ENCODE assay signal across 1 cellular context in genomic region chr16:9275386-9275785, GRCh38.
TF ChIP-seq lines count a peak whose summit lies in the region.

No MANE protein-coding gene starts in this region.

TF ChIP-seq in HepG2, 621 proteins besides CTCF, POLR2A, EP300 and RAD21:
- TF ChIP-seq ZBTB39 (CRISPR knock-in tag; IDR thresholded peaks at IDR 0.05) (no peak), ZNF264 (CRISPR knock-in tag; IDR thresholded peaks at IDR 0.05) (no peak), U2AF1 (optimal IDR thresholded peaks at IDR 0.05; ENCODE audit: low read depth, low read length) (no peak), ZNF598 (CRISPR knock-in tag; IDR thresholded peaks at IDR 0.05; ENCODE audit: borderline replicate concordance) (no peak), SETDB1 (CRISPR knock-in tag; IDR thresholded peaks at IDR 0.05; ENCODE audit: borderline replicate concordance) (no peak), ZNF18 (CRISPR knock-in tag; IDR thresholded peaks at IDR 0.05; ENCODE audit: insufficient replicate concordance) (no peak), FOXP4 (CRISPR knock-in tag; IDR thresholded peaks at IDR 0.05) (no peak), ZNF879 (CRISPR knock-in tag; IDR thresholded peaks at IDR 0.05) (no peak), EEA1 (CRISPR knock-in tag; IDR thresholded peaks at IDR 0.05; ENCODE audit: borderline replicate concordance) (no peak), ZSCAN20 (CRISPR knock-in tag; IDR thresholded peaks at IDR 0.05; ENCODE audit: borderline replicate concordance) (no peak), GFI1 (CRISPR knock-in tag; IDR thresholded peaks at IDR 0.05; ENCODE audit: borderline replicate concordance) (no peak), CSRNP1 (CRISPR knock-in tag; IDR thresholded peaks at IDR 0.05) (no peak), KMT2B (CRISPR knock-in tag; IDR thresholded peaks at IDR 0.05) (no peak), ZBTB20 (CRISPR knock-in tag; IDR thresholded peaks at IDR 0.05; ENCODE audit: borderline replicate concordance, low read depth) (no peak)
TF ChIP-seq in HepG2: peak in this region for 0.
